In the genomic region with DNA sequence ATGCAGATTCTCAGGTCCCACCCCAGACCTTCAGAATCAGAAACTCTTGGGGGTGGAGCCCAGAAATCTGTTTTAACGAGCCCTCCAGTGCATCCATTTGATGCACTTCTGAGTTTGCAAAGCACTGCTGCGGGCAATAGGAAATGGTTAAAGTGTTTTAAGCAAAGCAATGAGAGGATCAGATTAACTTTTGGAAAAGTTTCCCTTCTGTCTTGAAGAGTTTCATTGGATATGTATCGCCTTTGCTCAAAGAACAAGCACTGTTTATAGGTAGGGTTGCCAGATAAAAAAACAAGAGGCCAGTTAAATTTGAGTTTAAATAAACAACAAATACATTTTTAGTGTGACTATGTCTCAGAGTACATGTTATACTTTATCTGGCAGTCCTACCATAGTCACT, we compare ENCODE assay signal across 21 cellular contexts.
"Had no signal": no experiment of that assay in that cellular context is flagged by ENCODE, and none has a peak within 500 bp of the region (broad histone marks: within the 10 kb centered on the region; RNA-seq: fewer than 3 reads in every experiment).

No MANE protein-coding gene starts in this region.

- DNase-seq: activated CD4-positive, alpha-beta memory T cell treated with anti-CD3 and anti-CD28 coated beads for 36 hours; activated CD4-positive, alpha-beta T cell treated with anti-CD3 and anti-CD28 coated beads for 48 hours; activated effector memory CD4-positive, alpha-beta T cell treated with Interleukin-2 at 50 U/mL for 16 hours; activated naive CD4-positive, alpha-beta T cell treated with anti-CD3 and anti-CD28 coated beads for 36 hours; activated naive CD8-positive, alpha-beta T cell treated with anti-CD3 and anti-CD28 coated beads, Interleukin-2, amount 10 ng/mL, durations not matched to agents 7 days and 5 days; activated T-cell treated with anti-CD3 and anti-CD28 coated beads, Interleukin-2, amount 50 U/mL, for 72 hours; amniotic stem cell; dorsolateral prefrontal cortex; effector memory CD8-positive, alpha-beta T cell; hippocampal formation; left ventricle myocardium inferior; midbrain; ovary; stimulated activated CD4-positive, alpha-beta T cell treated with anti-CD3 and anti-CD28 coated beads, Interleukin-1b, Interleukin-23, amount 100 ng/mL, for 48 hours; substantia nigra; tibial artery had no signal

- ATAC-seq: activated T-cell treated with anti-CD3 and anti-CD28 coated beads, Interleukin-2, amount 50 U/mL, for 72 hours; effector memory CD8-positive, alpha-beta T cell; natural killer cell treated with Interleukin-12 subunit alpha and Interleukin-12 subunit beta and Interleukin-15 and Interleukin-18, amount 100 ng/mL, for 72 hours had no signal

- H3K4me1 ChIP-seq: colonic mucosa, left ventricle myocardium inferior, prostate gland, right atrium auricular region, tibial artery had no signal

- H3K36me3 ChIP-seq: colonic mucosa, esophagus muscularis mucosa, left ventricle myocardium inferior, ovary, prostate gland, right atrium auricular region, tibial artery had no signal

- H3K9me3 ChIP-seq: colonic mucosa, esophagus muscularis mucosa, left ventricle myocardium inferior, ovary, prostate gland, right atrium auricular region, tibial artery had no signal

- H3K27ac ChIP-seq: colonic mucosa, dorsolateral prefrontal cortex, left ventricle myocardium inferior, ovary, right atrium auricular region, tibial artery had no signal

- H3K27me3 ChIP-seq: colonic mucosa, esophagus muscularis mucosa, ovary, right atrium auricular region had no signal

- H3K4me3 ChIP-seq: colonic mucosa, dorsolateral prefrontal cortex, esophagus muscularis mucosa, left ventricle myocardium inferior, ovary, prostate gland, right atrium auricular region, tibial artery had no signal
